Comparison of ENCODE assay signal across 1 cellular context in the genomic region with DNA sequence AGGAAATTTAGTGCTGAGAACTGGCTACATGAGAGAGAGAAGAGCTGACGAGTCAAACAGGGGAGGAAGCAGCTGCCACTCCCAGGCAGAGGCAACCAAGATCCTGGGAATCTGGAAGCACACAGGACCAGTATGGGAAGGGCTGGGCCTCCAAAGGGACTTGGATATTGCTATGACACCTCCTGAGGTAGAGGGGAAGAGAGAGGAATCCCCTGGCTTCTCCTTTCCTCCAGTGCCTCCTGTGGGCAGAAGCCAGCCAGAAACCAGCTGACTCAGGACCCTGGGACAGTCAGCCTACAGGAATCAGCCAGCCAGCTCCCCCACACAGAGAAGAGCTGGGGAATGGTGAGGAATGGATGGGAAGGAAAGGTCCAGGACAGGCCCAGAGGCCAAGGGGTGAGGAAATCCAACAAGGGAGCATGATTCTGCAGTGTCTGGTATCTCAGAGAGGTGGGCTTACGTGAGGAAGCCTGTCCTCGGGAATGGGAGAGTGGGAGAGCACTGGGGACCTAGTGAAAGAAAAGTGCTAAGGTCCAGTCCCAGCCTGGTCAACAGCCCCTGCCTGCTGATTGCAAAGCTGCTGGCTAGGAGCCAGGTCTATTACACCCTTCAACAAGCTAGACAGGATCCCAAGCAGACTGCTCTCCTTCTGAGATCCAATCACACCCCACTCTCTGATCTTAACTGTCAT.
TF ChIP-seq lines count a peak whose summit lies in the region.

No MANE protein-coding gene starts in this region.

TF ChIP-seq in K562, 482 proteins besides CTCF, POLR2A, EP300 and RAD21 (continued from another document and continues in another):
- TF ChIP-seq ARHGAP35 (IDR thresholded peaks at IDR 0.05; ENCODE audit: partially characterized antibody), result no peak
- no peak for TF ChIP-seq ZNF124 (CRISPR knock-in tag; IDR thresholded peaks at IDR 0.05)
- no peak for TF ChIP-seq MCM2 (IDR thresholded peaks at IDR 0.05; ENCODE audit: low read depth)
- TF ChIP-seq, protein P1, sequence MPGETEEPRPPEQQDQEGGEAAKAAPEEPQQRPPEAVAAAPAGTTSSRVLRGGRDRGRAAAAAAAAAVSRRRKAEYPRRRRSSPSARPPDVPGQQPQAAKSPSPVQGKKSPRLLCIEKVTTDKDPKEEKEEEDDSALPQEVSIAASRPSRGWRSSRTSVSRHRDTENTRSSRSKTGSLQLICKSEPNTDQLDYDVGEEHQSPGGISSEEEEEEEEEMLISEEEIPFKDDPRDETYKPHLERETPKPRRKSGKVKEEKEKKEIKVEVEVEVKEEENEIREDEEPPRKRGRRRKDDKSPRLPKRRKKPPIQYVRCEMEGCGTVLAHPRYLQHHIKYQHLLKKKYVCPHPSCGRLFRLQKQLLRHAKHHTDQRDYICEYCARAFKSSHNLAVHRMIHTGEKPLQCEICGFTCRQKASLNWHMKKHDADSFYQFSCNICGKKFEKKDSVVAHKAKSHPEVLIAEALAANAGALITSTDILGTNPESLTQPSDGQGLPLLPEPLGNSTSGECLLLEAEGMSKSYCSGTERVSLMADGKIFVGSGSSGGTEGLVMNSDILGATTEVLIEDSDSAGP (CRISPR knock-in tag; IDR thresholded peaks at IDR 0.05), result no peak
- peak; percentile 36 for TF ChIP-seq MEIS2 (IDR thresholded peaks at IDR 0.05; ENCODE audit: partially characterized antibody)
- TF ChIP-seq ZSCAN32 (CRISPR knock-in tag; IDR thresholded peaks at IDR 0.05), result no peak
- TF ChIP-seq, protein P2, sequence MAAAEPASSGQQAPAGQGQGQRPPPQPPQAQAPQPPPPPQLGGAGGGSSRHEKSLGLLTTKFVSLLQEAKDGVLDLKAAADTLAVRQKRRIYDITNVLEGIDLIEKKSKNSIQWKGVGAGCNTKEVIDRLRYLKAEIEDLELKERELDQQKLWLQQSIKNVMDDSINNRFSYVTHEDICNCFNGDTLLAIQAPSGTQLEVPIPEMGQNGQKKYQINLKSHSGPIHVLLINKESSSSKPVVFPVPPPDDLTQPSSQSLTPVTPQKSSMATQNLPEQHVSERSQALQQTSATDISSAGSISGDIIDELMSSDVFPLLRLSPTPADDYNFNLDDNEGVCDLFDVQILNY (CRISPR knock-in tag; IDR thresholded peaks at IDR 0.05), result no peak
- TF ChIP-seq, protein P3, sequence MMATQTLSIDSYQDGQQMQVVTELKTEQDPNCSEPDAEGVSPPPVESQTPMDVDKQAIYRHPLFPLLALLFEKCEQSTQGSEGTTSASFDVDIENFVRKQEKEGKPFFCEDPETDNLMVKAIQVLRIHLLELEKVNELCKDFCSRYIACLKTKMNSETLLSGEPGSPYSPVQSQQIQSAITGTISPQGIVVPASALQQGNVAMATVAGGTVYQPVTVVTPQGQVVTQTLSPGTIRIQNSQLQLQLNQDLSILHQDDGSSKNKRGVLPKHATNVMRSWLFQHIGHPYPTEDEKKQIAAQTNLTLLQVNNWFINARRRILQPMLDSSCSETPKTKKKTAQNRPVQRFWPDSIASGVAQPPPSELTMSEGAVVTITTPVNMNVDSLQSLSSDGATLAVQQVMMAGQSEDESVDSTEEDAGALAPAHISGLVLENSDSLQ (IDR thresholded peaks at IDR 0.05), result peak; percentile 29; the same call in 1 of the 2 replicates
- TF ChIP-seq ZNF695 (CRISPR knock-in tag; IDR thresholded peaks at IDR 0.05), result no peak
- peak; percentile 35; the same call in 1 of the 2 replicates for TF ChIP-seq NCOR1 (IDR thresholded peaks at IDR 0.05)
- TF ChIP-seq ZSCAN29 (IDR thresholded peaks at IDR 0.05), result no peak
- no peak for TF ChIP-seq ZNF311 (CRISPR knock-in tag; IDR thresholded peaks at IDR 0.05)
- TF ChIP-seq, protein P4, sequence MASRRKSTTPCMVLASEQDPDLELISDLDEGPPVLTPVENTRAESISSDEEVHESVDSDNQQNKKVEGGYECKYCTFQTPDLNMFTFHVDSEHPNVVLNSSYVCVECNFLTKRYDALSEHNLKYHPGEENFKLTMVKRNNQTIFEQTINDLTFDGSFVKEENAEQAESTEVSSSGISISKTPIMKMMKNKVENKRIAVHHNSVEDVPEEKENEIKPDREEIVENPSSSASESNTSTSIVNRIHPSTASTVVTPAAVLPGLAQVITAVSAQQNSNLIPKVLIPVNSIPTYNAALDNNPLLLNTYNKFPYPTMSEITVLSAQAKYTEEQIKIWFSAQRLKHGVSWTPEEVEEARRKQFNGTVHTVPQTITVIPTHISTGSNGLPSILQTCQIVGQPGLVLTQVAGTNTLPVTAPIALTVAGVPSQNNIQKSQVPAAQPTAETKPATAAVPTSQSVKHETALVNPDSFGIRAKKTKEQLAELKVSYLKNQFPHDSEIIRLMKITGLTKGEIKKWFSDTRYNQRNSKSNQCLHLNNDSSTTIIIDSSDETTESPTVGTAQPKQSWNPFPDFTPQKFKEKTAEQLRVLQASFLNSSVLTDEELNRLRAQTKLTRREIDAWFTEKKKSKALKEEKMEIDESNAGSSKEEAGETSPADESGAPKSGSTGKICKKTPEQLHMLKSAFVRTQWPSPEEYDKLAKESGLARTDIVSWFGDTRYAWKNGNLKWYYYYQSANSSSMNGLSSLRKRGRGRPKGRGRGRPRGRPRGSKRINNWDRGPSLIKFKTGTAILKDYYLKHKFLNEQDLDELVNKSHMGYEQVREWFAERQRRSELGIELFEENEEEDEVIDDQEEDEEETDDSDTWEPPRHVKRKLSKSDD (conservative IDR thresholded peaks at IDR 0.05; ENCODE audit: low read length), result no peak
- TF ChIP-seq CBFA2T3 (IDR thresholded peaks at IDR 0.05), result peak; percentile 34; the same call in 1 of the 2 replicates
- no peak for TF ChIP-seq FOXM1 (IDR thresholded peaks at IDR 0.05; ENCODE audit: low read depth)
- no peak for TF ChIP-seq FOXM1 (CRISPR knock-in tag; IDR thresholded peaks at IDR 0.05; ENCODE audit: low read depth)
- peak; percentile 71 for TF ChIP-seq NFIX (CRISPR knock-in tag; IDR thresholded peaks at IDR 0.05; ENCODE audit: low read depth)
- TF ChIP-seq, protein P5, sequence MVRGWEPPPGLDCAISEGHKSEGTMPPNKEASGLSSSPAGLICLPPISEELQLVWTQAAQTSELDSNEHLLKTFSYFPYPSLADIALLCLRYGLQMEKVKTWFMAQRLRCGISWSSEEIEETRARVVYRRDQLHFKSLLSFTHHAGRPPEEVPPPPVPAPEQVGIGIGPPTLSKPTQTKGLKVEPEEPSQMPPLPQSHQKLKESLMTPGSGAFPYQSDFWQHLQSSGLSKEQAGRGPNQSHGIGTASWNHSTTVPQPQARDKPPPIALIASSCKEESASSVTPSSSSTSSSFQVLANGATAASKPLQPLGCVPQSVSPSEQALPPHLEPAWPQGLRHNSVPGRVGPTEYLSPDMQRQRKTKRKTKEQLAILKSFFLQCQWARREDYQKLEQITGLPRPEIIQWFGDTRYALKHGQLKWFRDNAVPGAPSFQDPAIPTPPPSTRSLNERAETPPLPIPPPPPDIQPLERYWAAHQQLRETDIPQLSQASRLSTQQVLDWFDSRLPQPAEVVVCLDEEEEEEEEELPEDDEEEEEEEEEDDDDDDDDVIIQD (CRISPR knock-in tag; IDR thresholded peaks at IDR 0.05), result no peak
- no peak for TF ChIP-seq TOE1 (IDR thresholded peaks at IDR 0.05; ENCODE audit: borderline replicate concordance)
- TF ChIP-seq TOE1 (CRISPR knock-in tag; IDR thresholded peaks at IDR 0.05; ENCODE audit: borderline replicate concordance, low read depth), result no peak
- TF ChIP-seq RFX1 (IDR thresholded peaks at IDR 0.05), result no peak
- TF ChIP-seq FOSL1 (tag; conservative IDR thresholded peaks at IDR 0.05), result peak; percentile 66
- TF ChIP-seq, protein P6, sequence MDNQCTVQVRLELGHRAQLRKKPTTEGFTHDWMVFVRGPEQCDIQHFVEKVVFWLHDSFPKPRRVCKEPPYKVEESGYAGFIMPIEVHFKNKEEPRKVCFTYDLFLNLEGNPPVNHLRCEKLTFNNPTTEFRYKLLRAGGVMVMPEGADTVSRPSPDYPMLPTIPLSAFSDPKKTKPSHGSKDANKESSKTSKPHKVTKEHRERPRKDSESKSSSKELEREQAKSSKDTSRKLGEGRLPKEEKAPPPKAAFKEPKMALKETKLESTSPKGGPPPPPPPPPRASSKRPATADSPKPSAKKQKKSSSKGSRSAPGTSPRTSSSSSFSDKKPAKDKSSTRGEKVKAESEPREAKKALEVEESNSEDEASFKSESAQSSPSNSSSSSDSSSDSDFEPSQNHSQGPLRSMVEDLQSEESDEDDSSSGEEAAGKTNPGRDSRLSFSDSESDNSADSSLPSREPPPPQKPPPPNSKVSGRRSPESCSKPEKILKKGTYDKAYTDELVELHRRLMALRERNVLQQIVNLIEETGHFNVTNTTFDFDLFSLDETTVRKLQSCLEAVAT (IDR thresholded peaks at IDR 0.05), result no peak
- TF ChIP-seq EP400 (IDR thresholded peaks at IDR 0.05), result no peak
- TF ChIP-seq, protein P7, sequence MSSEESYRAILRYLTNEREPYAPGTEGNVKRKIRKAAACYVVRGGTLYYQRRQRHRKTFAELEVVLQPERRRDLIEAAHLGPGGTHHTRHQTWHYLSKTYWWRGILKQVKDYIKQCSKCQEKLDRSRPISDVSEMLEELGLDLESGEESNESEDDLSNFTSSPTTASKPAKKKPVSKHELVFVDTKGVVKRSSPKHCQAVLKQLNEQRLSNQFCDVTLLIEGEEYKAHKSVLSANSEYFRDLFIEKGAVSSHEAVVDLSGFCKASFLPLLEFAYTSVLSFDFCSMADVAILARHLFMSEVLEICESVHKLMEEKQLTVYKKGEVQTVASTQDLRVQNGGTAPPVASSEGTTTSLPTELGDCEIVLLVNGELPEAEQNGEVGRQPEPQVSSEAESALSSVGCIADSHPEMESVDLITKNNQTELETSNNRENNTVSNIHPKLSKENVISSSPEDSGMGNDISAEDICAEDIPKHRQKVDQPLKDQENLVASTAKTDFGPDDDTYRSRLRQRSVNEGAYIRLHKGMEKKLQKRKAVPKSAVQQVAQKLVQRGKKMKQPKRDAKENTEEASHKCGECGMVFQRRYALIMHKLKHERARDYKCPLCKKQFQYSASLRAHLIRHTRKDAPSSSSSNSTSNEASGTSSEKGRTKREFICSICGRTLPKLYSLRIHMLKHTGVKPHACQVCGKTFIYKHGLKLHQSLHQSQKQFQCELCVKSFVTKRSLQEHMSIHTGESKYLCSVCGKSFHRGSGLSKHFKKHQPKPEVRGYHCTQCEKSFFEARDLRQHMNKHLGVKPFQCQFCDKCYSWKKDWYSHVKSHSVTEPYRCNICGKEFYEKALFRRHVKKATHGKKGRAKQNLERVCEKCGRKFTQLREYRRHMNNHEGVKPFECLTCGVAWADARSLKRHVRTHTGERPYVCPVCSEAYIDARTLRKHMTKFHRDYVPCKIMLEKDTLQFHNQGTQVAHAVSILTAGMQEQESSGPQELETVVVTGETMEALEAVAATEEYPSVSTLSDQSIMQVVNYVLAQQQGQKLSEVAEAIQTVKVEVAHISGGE (CRISPR knock-in tag; IDR thresholded peaks at IDR 0.05), result no peak
- peak; percentile 79 for TF ChIP-seq SMAD1 (IDR thresholded peaks at IDR 0.05; ENCODE audit: low read depth, low read length, partially characterized antibody)
- TF ChIP-seq NFXL1 (CRISPR knock-in tag; IDR thresholded peaks at IDR 0.05), result no peak
- no peak for TF ChIP-seq SMAD3 (CRISPR knock-in tag; conservative IDR thresholded peaks at IDR 0.05)
- TF ChIP-seq MTF1 (CRISPR knock-in tag; IDR thresholded peaks at IDR 0.05; ENCODE audit: borderline replicate concordance), result no peak
- TF ChIP-seq, protein P8, sequence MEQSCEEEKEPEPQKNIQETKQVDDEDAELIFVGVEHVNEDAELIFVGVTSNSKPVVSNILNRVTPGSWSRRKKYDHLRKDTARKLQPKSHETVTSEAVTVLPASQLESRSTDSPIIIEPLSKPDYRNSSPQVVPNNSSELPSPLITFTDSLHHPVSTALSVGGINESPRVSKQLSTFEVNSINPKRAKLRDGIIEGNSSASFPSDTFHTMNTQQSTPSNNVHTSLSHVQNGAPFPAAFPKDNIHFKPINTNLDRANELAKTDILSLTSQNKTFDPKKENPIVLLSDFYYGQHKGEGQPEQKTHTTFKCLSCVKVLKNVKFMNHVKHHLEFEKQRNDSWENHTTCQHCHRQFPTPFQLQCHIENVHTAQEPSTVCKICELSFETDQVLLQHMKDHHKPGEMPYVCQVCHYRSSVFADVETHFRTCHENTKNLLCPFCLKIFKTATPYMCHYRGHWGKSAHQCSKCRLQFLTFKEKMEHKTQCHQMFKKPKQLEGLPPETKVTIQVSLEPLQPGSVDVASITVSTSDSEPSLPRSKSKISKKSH (CRISPR knock-in tag; IDR thresholded peaks at IDR 0.05), result no peak
- TF ChIP-seq ZNF76 (CRISPR knock-in tag; IDR thresholded peaks at IDR 0.05; ENCODE audit: borderline replicate concordance), result 0 out of 2 replicates have a peak, but pooled peaks have one; percentile 53
- TF ChIP-seq, protein P9, sequence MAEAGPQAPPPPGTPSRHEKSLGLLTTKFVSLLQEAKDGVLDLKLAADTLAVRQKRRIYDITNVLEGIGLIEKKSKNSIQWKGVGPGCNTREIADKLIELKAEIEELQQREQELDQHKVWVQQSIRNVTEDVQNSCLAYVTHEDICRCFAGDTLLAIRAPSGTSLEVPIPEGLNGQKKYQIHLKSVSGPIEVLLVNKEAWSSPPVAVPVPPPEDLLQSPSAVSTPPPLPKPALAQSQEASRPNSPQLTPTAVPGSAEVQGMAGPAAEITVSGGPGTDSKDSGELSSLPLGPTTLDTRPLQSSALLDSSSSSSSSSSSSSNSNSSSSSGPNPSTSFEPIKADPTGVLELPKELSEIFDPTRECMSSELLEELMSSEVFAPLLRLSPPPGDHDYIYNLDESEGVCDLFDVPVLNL (CRISPR knock-in tag; IDR thresholded peaks at IDR 0.05; ENCODE audit: low read depth), result no peak
- TF ChIP-seq TSC22D4 (tag; IDR thresholded peaks at IDR 0.05), result no peak
- TF ChIP-seq PRMT5 (CRISPR knock-in tag; IDR thresholded peaks at IDR 0.05), result no peak
- TF ChIP-seq ZNF75A (CRISPR knock-in tag; IDR thresholded peaks at IDR 0.05), result no peak; the same call in 1 of the 2 replicates
- no peak for TF ChIP-seq FOXJ3 (CRISPR knock-in tag; IDR thresholded peaks at IDR 0.05)
- no peak for TF ChIP-seq ZC3H8 (IDR thresholded peaks at IDR 0.05)
- no peak for TF ChIP-seq MECOM (CRISPR knock-in tag; IDR thresholded peaks at IDR 0.05)
- TF ChIP-seq ZNF184 (CRISPR knock-in tag; IDR thresholded peaks at IDR 0.05), result no peak
- TF ChIP-seq SIRT6 (IDR thresholded peaks at IDR 0.05; ENCODE audit: low read depth, low read length), result no peak
- TF ChIP-seq XRCC5 (IDR thresholded peaks at IDR 0.05; ENCODE audit: low read depth, low read length), result no peak
- TF ChIP-seq, protein P10, sequence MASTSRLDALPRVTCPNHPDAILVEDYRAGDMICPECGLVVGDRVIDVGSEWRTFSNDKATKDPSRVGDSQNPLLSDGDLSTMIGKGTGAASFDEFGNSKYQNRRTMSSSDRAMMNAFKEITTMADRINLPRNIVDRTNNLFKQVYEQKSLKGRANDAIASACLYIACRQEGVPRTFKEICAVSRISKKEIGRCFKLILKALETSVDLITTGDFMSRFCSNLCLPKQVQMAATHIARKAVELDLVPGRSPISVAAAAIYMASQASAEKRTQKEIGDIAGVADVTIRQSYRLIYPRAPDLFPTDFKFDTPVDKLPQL (IDR thresholded peaks at IDR 0.05; ENCODE audit: extremely low read depth, insufficient read length), result no peak
- TF ChIP-seq SREBF1 (IDR thresholded peaks at IDR 0.05; ENCODE audit: borderline replicate concordance, low read depth, low read length), result no peak
- no peak for TF ChIP-seq HOXB6 (CRISPR knock-in tag; IDR thresholded peaks at IDR 0.05; ENCODE audit: borderline replicate concordance)
- TF ChIP-seq ZKSCAN8 (CRISPR knock-in tag; IDR thresholded peaks at IDR 0.05), result 0 out of 2 replicates have a peak, but pooled peaks have one; percentile 34
- TF ChIP-seq NCOA2 (IDR thresholded peaks at IDR 0.05; ENCODE audit: partially characterized antibody in 2 of 2), result no peak
